8 cellular contexts compared by ENCODE assay signal in genomic region chr12:116599285-116600122, GRCh38. TPM values are rescaled to one million over a fixed set of nuclear protein-coding genes. Genes with fewer than 3 reads are reported as not detected.
A peak's percentile ranks its signal among the peaks of the same experiment; 100 is the strongest.
DNase-seq lines count a peak whose midpoint lies in the region; ATAC-seq, FAIRE-seq and TF ChIP-seq lines count a peak whose summit lies in the region.

No MANE protein-coding gene starts in this region.

- H3K4me3 ChIP-seq in choroid plexus epithelial cell (ENCODE audit: low read depth, low read length): peak overlapping the region; percentile 54

- intact Hi-C loops in activated CD4-positive, alpha-beta T cell treated with anti-CD3 and anti-CD28 coated beads for 36 hours (cut with DNase I, micrococcal nuclease): loop anchor here (1.0 to 5.0 kb wide), 6 partner anchors 322 to 602 kb away; partner anchors contain the start of gene MED13L (in 2 of the 2)

- POLR2A ChIA-PET in activated CD4-positive, alpha-beta T cell treated with anti-CD3 and anti-CD28 coated beads for 36 hours (lab: Charles Lee): no interaction called here

- ATAC-seq in activated CD4-positive, alpha-beta T cell treated with anti-CD3 and anti-CD28 coated beads for 36 hours: peak; percentile 72
- ATAC-seq in GM18505 (IDR thresholded peaks at IDR 0.05; ENCODE audit: unreplicated experiment) (no peak), GM21526 (IDR thresholded peaks at IDR 0.05; ENCODE audit: low FRiP score, unreplicated experiment) (no peak)

- peak; percentile 74 for TF ChIP-seq CTCF in choroid plexus epithelial cell (conservative IDR thresholded peaks at IDR 0.05; ENCODE audit: low read depth, low read length)

- FAIRE-seq in HTR-8/SVneo (lab: Jason Lieb, UNC): no peak

- CTCF ChIA-PET in activated CD4-positive, alpha-beta T cell treated with anti-CD3 and anti-CD28 coated beads for 36 hours (lab: Charles Lee): interaction anchor here (0.7 to 2.3 kb wide), 11 partner anchors 39 to 632 kb away, joined by 3 to 7 read pairs (median 3); no protein-coding TSS in a partner anchor

- no peaks in the 10 kb centered on the region for H3K27me3 Mint-ChIP-seq in activated CD4-positive, alpha-beta T cell treated with anti-CD3 and anti-CD28 coated beads for 36 hours

- DNase-seq in D341Med (ENCODE audit: low spot score): peak; percentile 86
- peak; percentile 75 for DNase-seq in HTR-8/SVneo (ENCODE audit: insufficient read length, low spot score)
- DNase-seq in activated CD4-positive, alpha-beta T cell treated with anti-CD3 and anti-CD28 coated beads for 36 hours: peak; percentile 82
- DNase-seq in choroid plexus epithelial cell (ENCODE audit: low read depth): peak; percentile 73
- peak; percentile 89 for DNase-seq in left kidney (ENCODE audit: low read depth, low spot score)
- peak; percentile 19 to 50 (median 37) for DNase-seq in stimulated activated CD4-positive, alpha-beta T cell treated with anti-CD3 and anti-CD28 coated beads, Interleukin-1b, Interleukin-23, amount 100 ng/mL, for 24 hours (ENCODE audit: low read depth in 4 of 4, low spot score in 1 of 4)

- no peaks in the 10 kb centered on the region for H3K36me3 Mint-ChIP-seq in activated CD4-positive, alpha-beta T cell treated with anti-CD3 and anti-CD28 coated beads for 36 hours (ENCODE audit: low read depth)

- H3K4me3 Mint-ChIP-seq in activated CD4-positive, alpha-beta T cell treated with anti-CD3 and anti-CD28 coated beads for 36 hours: no peak overlapping the region

- H3K27ac Mint-ChIP-seq in activated CD4-positive, alpha-beta T cell treated with anti-CD3 and anti-CD28 coated beads for 36 hours: no peak overlapping the region

- peaks cover 19% of the 10 kb centered on the region for H3K4me1 Mint-ChIP-seq in activated CD4-positive, alpha-beta T cell treated with anti-CD3 and anti-CD28 coated beads for 36 hours

- H3K9me3 Mint-ChIP-seq in activated CD4-positive, alpha-beta T cell treated with anti-CD3 and anti-CD28 coated beads for 36 hours (ENCODE audit: low read depth): no peaks in the 10 kb centered on the region

- no peak for TF ChIP-seq POLR2A in GM18505 (IDR thresholded peaks at IDR 0.05; ENCODE audit: borderline replicate concordance, extremely low read depth, insufficient read depth, insufficient read length)

RNA-seq across cellular contexts. Expression of gene MAP1LC3B2, which starts 40.3 kb away (rescaled TPM):
- total RNA-seq in activated CD4-positive, alpha-beta T cell treated with anti-CD3 and anti-CD28 coated beads for 36 hours: 1 to 10 TPM in 1 of 2 experiments, not detected in 1; 1.8 TPM

Comparison
In these comparisons a context has a peak if more than half of its experiments do, and no peak if none do; other contexts are left out.
1. DNase-seq: peak in every context shown above with its lines; median percentile 89 in left kidney; 86 in D341Med; 82 in activated CD4-positive, alpha-beta T cell treated with anti-CD3 and anti-CD28 coated beads for 36 hours; 75 in HTR-8/SVneo; 73 in choroid plexus epithelial cell; 37 in stimulated activated CD4-positive, alpha-beta T cell treated with anti-CD3 and anti-CD28 coated beads, Interleukin-1b, Interleukin-23, amount 100 ng/mL, for 24 hours.